In genomic region chr12:53070901-53071492, GRCh38 we compare ENCODE assay signal across 12 cellular contexts. TPM values are rescaled to one million over a fixed set of nuclear protein-coding genes. Genes with fewer than 3 reads are reported as not detected.
DNase-seq lines count a peak whose midpoint lies in the region; ATAC-seq, FAIRE-seq and TF ChIP-seq lines count a peak whose summit lies in the region.
"Had no signal": no experiment of that assay in that cellular context is flagged by ENCODE, and none has a peak within 500 bp of the region (broad histone marks: within the 10 kb centered on the region; RNA-seq: fewer than 3 reads in every experiment).

No MANE protein-coding gene starts in this region.

- H3K36me3 ChIP-seq in BLaER1 treated with 17β-estradiol and CSF1 and Interleukin-3, amounts not matched to agents 10 nM and 100 nM, result peaks cover 31 to 83% (median 61%) of the 10 kb centered on the region in 11 experiments
- peaks cover 30% of the 10 kb centered on the region for H3K36me3 ChIP-seq in endodermal cell (ENCODE audit: control insufficient read depth, insufficient read depth, low read length)

- TF ChIP-seq CTCF in endodermal cell (conservative IDR thresholded peaks at IDR 0.05), result no peak
- no peak for TF ChIP-seq CTCF in osteocyte (IDR thresholded peaks at IDR 0.05)

- H3K36me3 Mint-ChIP-seq in endodermal cell (ENCODE audit: low read depth), result peaks cover 39% of the 10 kb centered on the region
- H3K36me3 Mint-ChIP-seq in osteocyte (ENCODE audit: unreplicated experiment), result peaks cover 34% of the 10 kb centered on the region

- H3K27me3 ChIP-seq in BLaER1 treated with 17β-estradiol and CSF1 and Interleukin-3, amounts not matched to agents 10 nM and 100 nM, result no peaks in the 10 kb centered on the region
- H3K27me3 ChIP-seq in endodermal cell (ENCODE audit: control insufficient read depth, insufficient read depth, low read length, poor library complexity, severe bottlenecking), result no peaks in the 10 kb centered on the region

- 87% methylated on average over 5 of the region's 7 CpGs; no CpG with 5 or more reads in 1 of the 2 experiments for WGBS in endodermal cell (ENCODE audit: insufficient coverage in 1 of 2, insufficient read length in 1 of 2), 2 experiments

- peak overlapping the region; percentile 52 to 78 (median 64); a peak in 19 of 22 replicates for H3K4me2 ChIP-seq in BLaER1 treated with 17β-estradiol and CSF1 and Interleukin-3, amounts not matched to agents 10 nM and 100 nM

- no peak for TF ChIP-seq POLR2A in GM12891 (IDR thresholded peaks at IDR 0.05; ENCODE audit: low read depth, low read length)

- H3K4me1 Mint-ChIP-seq in endodermal cell (peaks cover 37% of the 10 kb centered on the region), osteocyte (ENCODE audit: unreplicated experiment) (peaks cover 68% of the 10 kb centered on the region)

- DNase-seq in NCI-H82 treated with DMSO at 0.1 percent for 48 hours (lab: John Stamatoyannopoulos, UW; ENCODE audit: unreplicated experiment) (peak; percentile 53), endodermal cell (peak; percentile 77), osteocyte (ENCODE audit: extremely low spot score, unreplicated experiment) (no peak), GM12891 (ENCODE audit: insufficient read length, low spot score) (no peak), DMS53 (lab: John Stamatoyannopoulos, UW) (no peak)
- DNase-seq: SHP77 had no signal

- peaks cover 27 to 70% (median 42%) of the 10 kb centered on the region in 10 experiments for H3K4me1 ChIP-seq in BLaER1 treated with 17β-estradiol and CSF1 and Interleukin-3, amounts not matched to agents 10 nM and 100 nM
- peaks cover 10% of the 10 kb centered on the region for H3K4me1 ChIP-seq in endodermal cell (ENCODE audit: control insufficient read depth, insufficient read depth, low read length)

- H3K4me3 ChIP-seq in BLaER1 treated with 17β-estradiol and CSF1 and Interleukin-3, amounts not matched to agents 10 nM and 100 nM, result no peak overlapping the region
- no peak overlapping the region for H3K4me3 ChIP-seq in endodermal cell (ENCODE audit: low read length)

- no peak for FAIRE-seq in GM12891 (lab: Jason Lieb, UNC)
- FAIRE-seq: HepG2, keratinocyte had no signal

- H3K9me3 Mint-ChIP-seq in endodermal cell (no peaks in the 10 kb centered on the region), osteocyte (ENCODE audit: unreplicated experiment) (no peaks in the 10 kb centered on the region)
- H3K9me3 Mint-ChIP-seq: activated naive CD4-positive, alpha-beta T cell treated with anti-CD3 and anti-CD28 coated beads, Interleukin-2, amount 50 U/mL, for 24 hours had no signal

- peak overlapping the region in 7 of 11 experiments; percentile 5 to 48 (median 30); a peak in 7 of 22 replicates for H3K9ac ChIP-seq in BLaER1 treated with 17β-estradiol and CSF1 and Interleukin-3, amounts not matched to agents 10 nM and 100 nM
- H3K9ac ChIP-seq in endodermal cell (ENCODE audit: extremely low read depth, low read length, poor library complexity, severe bottlenecking), result no peak overlapping the region

- H4K20me1 ChIP-seq in BLaER1 treated with 17β-estradiol and CSF1 and Interleukin-3, amounts not matched to agents 10 nM and 100 nM, result peaks cover 0 to 38% (median 0%) of the 10 kb centered on the region in 11 experiments; a peak in 8 of 22 replicates

- no peaks in the 10 kb centered on the region for H3K9me3 ChIP-seq in BLaER1 treated with 17β-estradiol and CSF1 and Interleukin-3, amounts not matched to agents 10 nM and 100 nM (replicated peaks in 1 of 11)
- H3K9me3 ChIP-seq in endodermal cell (ENCODE audit: control insufficient read depth, low read length), result no peaks in the 10 kb centered on the region

- ATAC-seq in HG03095 (IDR thresholded peaks at IDR 0.05; ENCODE audit: unreplicated experiment) (no peak), HG03469 (IDR thresholded peaks at IDR 0.05; ENCODE audit: unreplicated experiment) (no peak)
- ATAC-seq: HepG2 had no signal

- H3K27me3 Mint-ChIP-seq in endodermal cell (ENCODE audit: insufficient read depth), result peaks cover 3% of the 10 kb centered on the region
- no peaks in the 10 kb centered on the region for H3K27me3 Mint-ChIP-seq in osteocyte (ENCODE audit: unreplicated experiment)
- H3K27me3 Mint-ChIP-seq: activated naive CD4-positive, alpha-beta T cell treated with anti-CD3 and anti-CD28 coated beads, Interleukin-2, amount 50 U/mL, for 24 hours had no signal

- H3K4me3 Mint-ChIP-seq in endodermal cell (no peak overlapping the region), osteocyte (ENCODE audit: unreplicated experiment) (no peak overlapping the region)
- H3K4me3 Mint-ChIP-seq: activated naive CD4-positive, alpha-beta T cell treated with anti-CD3 and anti-CD28 coated beads, Interleukin-2, amount 50 U/mL, for 24 hours had no signal

- peak overlapping the region; percentile 39 for H3K27ac Mint-ChIP-seq in endodermal cell
- peak overlapping the region; percentile 67 for H3K27ac Mint-ChIP-seq in osteocyte (ENCODE audit: unreplicated experiment)
- H3K27ac Mint-ChIP-seq: activated naive CD4-positive, alpha-beta T cell treated with anti-CD3 and anti-CD28 coated beads, Interleukin-2, amount 50 U/mL, for 24 hours had no signal

- peak overlapping the region in 4 of 11 experiments; percentile 3 to 50 (median 12); a peak in 2 of 22 replicates for H3K27ac ChIP-seq in BLaER1 treated with 17β-estradiol and CSF1 and Interleukin-3, amounts not matched to agents 10 nM and 100 nM
- H3K27ac ChIP-seq in endodermal cell (ENCODE audit: low read depth, low read length), result no peak overlapping the region

TF ChIP-seq in GM12891, 5 proteins besides CTCF, POLR2A, EP300 and RAD21:
- TF ChIP-seq POU2F2 (IDR thresholded peaks at IDR 0.05; ENCODE audit: low read depth, low read length) (no peak), POLR2AphosphoS5 (IDR thresholded peaks at IDR 0.05; ENCODE audit: low read depth, low read length) (no peak), SPI1 (IDR thresholded peaks at IDR 0.05; ENCODE audit: low read depth, low read length) (no peak), TAF1 (IDR thresholded peaks at IDR 0.05; ENCODE audit: low read depth, low read length) (no peak), PAX5 (IDR thresholded peaks at IDR 0.05; ENCODE audit: insufficient read depth, low read length, severe bottlenecking) (no peak)
TF ChIP-seq in GM12891: peak in this region for 0.

RNA-seq across cellular contexts. Expression of gene SPRYD3, which starts 8.2 kb away (rescaled TPM):
- total RNA-seq in endodermal cell, result 10 to 100 TPM; 13.0 to 18.4 TPM
- 6.8 TPM for polyA plus RNA-seq in endodermal cell (2013, experiment 1 of 2)
- 7.2 TPM for polyA plus RNA-seq in endodermal cell (2013, experiment 2 of 2)
- 28.3 and 29.0 TPM in 2 replicates for total RNA-seq in osteocyte
- polyA plus RNA-seq in GM12891 (2012; ENCODE audit: low read depth, missing spikeins), result 13.4 TPM

RNA-seq across cellular contexts. Expression of gene TNS2, which starts 21.1 kb away (rescaled TPM):
- 10 to 100 TPM; 10.2 to 12.6 TPM for total RNA-seq in endodermal cell
- polyA plus RNA-seq in endodermal cell (2013, experiment 1 of 2), result 9.5 TPM
- 9.6 TPM for polyA plus RNA-seq in endodermal cell (2013, experiment 2 of 2)
- 107 and 116 TPM in 2 replicates for total RNA-seq in osteocyte
- polyA plus RNA-seq in GM12891 (2012; ENCODE audit: low read depth, missing spikeins), result 0.32 TPM

RNA-seq across cellular contexts. Expression of gene IGFBP6, which starts 26.5 kb away (rescaled TPM):
- total RNA-seq in endodermal cell (10 to 100 TPM; 21.7 to 48.4 TPM), osteocyte (18.8 and 22.3 TPM in 2 replicates)
- 13.5 TPM for polyA plus RNA-seq in endodermal cell (2013, experiment 1 of 2)
- 23.1 TPM for polyA plus RNA-seq in endodermal cell (2013, experiment 2 of 2)
- polyA plus RNA-seq in GM12891 (2012; ENCODE audit: low read depth, missing spikeins), result not detected

RNA-seq across cellular contexts. Expression of gene SOAT2, which starts 32.3 kb away (rescaled TPM):
- under 1 TPM; 0.46 to 0.71 TPM for total RNA-seq in endodermal cell
- 0.28 TPM for polyA plus RNA-seq in endodermal cell (2013, experiment 1 of 2)
- 0.21 TPM for polyA plus RNA-seq in endodermal cell (2013, experiment 2 of 2)
- total RNA-seq in osteocyte, result not detected in 2 replicates
- not detected for polyA plus RNA-seq in GM12891 (2012; ENCODE audit: low read depth, missing spikeins)
- polyA plus RNA-seq: keratinocyte had no signal

Comparison
In these comparisons a context has a peak if more than half of its experiments do, and no peak if none do; other contexts are left out.
1. DNase-seq: peak in NCI-H82 treated with DMSO at 0.1 percent for 48 hours (single experiment) and endodermal cell (single experiment); none in osteocyte (single experiment), GM12891 (single experiment) and DMS53 (single experiment).